Comparison of ENCODE assay signal across 8 cellular contexts in the genomic region with DNA sequence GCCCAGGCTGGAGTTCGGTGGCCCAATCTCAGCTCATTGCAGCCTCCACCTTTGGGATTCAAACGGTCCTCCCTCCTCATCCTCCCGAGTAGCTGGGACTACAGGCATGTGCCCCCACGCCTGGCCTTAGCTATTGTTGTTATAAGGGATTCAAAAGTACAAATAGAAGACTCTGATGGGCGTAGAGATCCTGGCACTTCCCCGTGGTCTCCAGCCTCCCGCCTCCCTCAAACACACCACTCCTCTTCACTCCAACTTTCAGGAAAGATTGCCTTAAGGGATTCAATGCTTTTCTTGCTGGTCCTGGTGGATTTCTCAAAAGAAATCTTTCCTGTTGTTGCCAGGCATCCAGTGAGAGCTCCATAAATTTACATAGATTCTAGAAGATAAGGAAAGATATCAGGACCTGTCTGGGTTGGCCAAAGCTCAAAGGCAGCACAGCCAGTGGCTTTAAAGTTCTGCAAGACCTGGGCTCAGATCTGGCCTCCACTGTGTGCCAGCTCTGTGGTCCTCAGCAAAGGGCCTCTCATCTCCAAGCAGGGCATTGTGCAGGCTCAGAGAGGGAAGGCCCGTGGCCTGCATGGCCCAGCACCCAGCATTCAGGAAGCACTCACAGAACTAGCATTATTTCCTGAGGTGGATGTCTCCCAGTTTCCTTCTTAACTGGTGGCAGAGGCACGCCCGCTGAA. TPM values are rescaled to one million over a fixed set of nuclear protein-coding genes. Genes with fewer than 3 reads are reported as not detected.
DNase-seq lines count a peak whose midpoint lies in the region; ATAC-seq and TF ChIP-seq lines count a peak whose summit lies in the region.

No MANE protein-coding gene starts in this region.

- TF ChIP-seq EP300 in gastroesophageal sphincter (IDR thresholded peaks at IDR 0.05), result no peak

- intact Hi-C loops in psoas muscle (cut with DNase I), result no loop called here

- WGBS in gastroesophageal sphincter (ENCODE audit: low coverage in 1 of 2), 2 donors, result 48 to 49% methylated on average over 3 of the region's 10 CpGs
- WGBS in psoas muscle, 3 donors, result 31 to 43% (median 37%) methylated on average over 10 of the region's 10 CpGs

- peaks cover 0 to 38% (median 15%) of the 10 kb centered on the region in 3 donors for H3K4me1 ChIP-seq in gastroesophageal sphincter
- H3K4me1 ChIP-seq in psoas muscle, result no peaks in the 10 kb centered on the region

- no peak for TF ChIP-seq POLR2A in gastroesophageal sphincter (IDR thresholded peaks at IDR 0.05)

- H3K9me3 ChIP-seq in T-helper 17 cell (ENCODE audit: control insufficient read depth, low read length, poor library complexity, severe bottlenecking) (no peaks in the 10 kb centered on the region), gastroesophageal sphincter (no peaks in the 10 kb centered on the region), psoas muscle (no peaks in the 10 kb centered on the region)

- H3K36me3 Mint-ChIP-seq in T-helper 17 cell (ENCODE audit: low read depth), result peaks cover 5% of the 10 kb centered on the region

- H3K36me3 ChIP-seq in gastroesophageal sphincter (no peaks in the 10 kb centered on the region), psoas muscle (ENCODE audit: insufficient read depth in 1 of 2, low read depth in 1 of 2) (no peaks in the 10 kb centered on the region)

- ATAC-seq in T-helper 17 cell (no peak), gastroesophageal sphincter (no peak), psoas muscle (no peak), HG02884 (IDR thresholded peaks at IDR 0.05; ENCODE audit: unreplicated experiment) (no peak), HG03432 (IDR thresholded peaks at IDR 0.05; ENCODE audit: unreplicated experiment) (no peak)

- H3K27ac Mint-ChIP-seq in T-helper 17 cell, result no peak overlapping the region

- TF ChIP-seq CTCF in gastroesophageal sphincter (IDR thresholded peaks at IDR 0.05) (no peak), psoas muscle (IDR thresholded peaks at IDR 0.05) (no peak)

- H3K4me3 ChIP-seq in gastroesophageal sphincter (peak overlapping the region in 1 of 2 donors; percentile 60), psoas muscle (peak overlapping the region; percentile 65)

- peaks cover 41% of the 10 kb centered on the region for H3K27me3 Mint-ChIP-seq in T-helper 17 cell

- peak overlapping the region; percentile 82 for H3K4me3 Mint-ChIP-seq in T-helper 17 cell

- DNase-seq in ELF-1 (ENCODE audit: low read depth, low spot score) (peak; percentile 67), T-helper 17 cell (no peak), psoas muscle (no peak), NCI-H446 treated with DMSO at 0.1 percent for 48 hours (lab: John Stamatoyannopoulos, UW) (no peak), DMS 273 (lab: John Stamatoyannopoulos, UW; ENCODE audit: unreplicated experiment) (no peak)

- H3K4me1 Mint-ChIP-seq in T-helper 17 cell, result peaks cover 8% of the 10 kb centered on the region

- peak overlapping the region in 3 of 4 donors; percentile 64 to 78 (median 64) for H3K27ac ChIP-seq in gastroesophageal sphincter
- no peak overlapping the region for H3K27ac ChIP-seq in psoas muscle

- H3K27me3 ChIP-seq in gastroesophageal sphincter, result peaks cover 64% of the 10 kb centered on the region
- peaks cover 0 to 69% (median 15%) of the 10 kb centered on the region in 3 donors for H3K27me3 ChIP-seq in psoas muscle (ENCODE audit: insufficient read depth in 3 of 3, low read length in 2 of 3)

RNA-seq across cellular contexts. Expression of gene AIF1L, which starts 1.1 kb away (rescaled TPM):
- total RNA-seq in T-helper 17 cell, result under 1 TPM in 1 of 2 donors, not detected in 1; 0.22 TPM
- total RNA-seq in gastroesophageal sphincter, result 10 to 100 TPM in 3 of 4 donors, 1 to 10 TPM in 1; 5.4 to 28.5 (median 17.1) TPM
- total RNA-seq in psoas muscle, result 10 to 100 TPM in 3 of 4 donors, 1 to 10 TPM in 1; 3.7 to 12.2 (median 11.7) TPM
- 10 to 100 TPM in 2 of 3 donors, 1 to 10 TPM in 1; 6.3 to 11.0 (median 10.2) TPM for polyA plus RNA-seq in psoas muscle

RNA-seq across cellular contexts. Expression of gene NUP214, which starts 28.0 kb away (rescaled TPM):
- total RNA-seq in T-helper 17 cell (100 to 1,000 TPM; 105 to 107 TPM), gastroesophageal sphincter (10 to 100 TPM; 25.8 to 68.2 (median 36.9) TPM), psoas muscle (10 to 100 TPM; 20.1 to 28.1 (median 23.4) TPM)
- 10 to 100 TPM; 11.8 to 14.2 (median 14.1) TPM for polyA plus RNA-seq in psoas muscle
